In the genomic region with DNA sequence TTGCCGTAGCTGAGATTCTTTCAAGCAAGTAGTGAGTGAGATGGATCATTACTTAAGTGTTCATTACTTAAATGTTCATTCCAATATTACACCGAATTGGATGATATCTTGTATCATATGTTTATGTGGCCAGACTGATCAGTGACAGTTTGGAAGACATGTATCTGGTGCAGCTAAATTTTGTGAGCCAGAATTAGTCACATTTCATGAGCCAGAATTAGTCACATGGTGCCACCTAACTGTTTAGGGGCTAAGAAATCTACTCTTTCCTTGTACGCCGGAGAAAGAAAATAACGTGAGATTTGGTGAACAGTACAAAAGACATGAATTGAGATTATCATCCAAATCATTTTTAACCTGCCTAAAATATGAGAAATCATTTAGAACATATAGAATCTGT, we compare ENCODE assay signal across 17 cellular contexts.
DNase-seq lines count a peak whose midpoint lies in the region; ATAC-seq and TF ChIP-seq lines count a peak whose summit lies in the region.
"Had no signal": no experiment of that assay in that cellular context is flagged by ENCODE, and none has a peak within 500 bp of the region (broad histone marks: within the 10 kb centered on the region; RNA-seq: fewer than 3 reads in every experiment).

No MANE protein-coding gene starts in this region.

- peak overlapping the region; percentile 58 to 74 (median 63) for H3K27ac Mint-ChIP-seq in nephron
- no peak overlapping the region for H3K27ac Mint-ChIP-seq in activated naive CD4-positive, alpha-beta T cell treated with anti-CD3 and anti-CD28 coated beads, Interleukin-2, amount 10 ng/mL, durations not matched to agents 7 days and 5 days
- H3K27ac Mint-ChIP-seq: activated CD4-positive, alpha-beta memory T cell treated with anti-CD3 and anti-CD28 coated beads, Interleukin-2, amount 10 ng/mL, durations not matched to agents 7 days and 5 days; activated T-helper 2 cell treated with anti-CD3 and anti-CD28 coated beads, Interferon-gamma antibody, Interleukin-2, Interleukin-4, amounts not matched to agents 10 μg/mL and 5 μg/mL and 100 μg/mL, durations not matched to agents 14 hours and 24 hours and 36 hours; effector memory CD8-positive, alpha-beta T cell had no signal

- no peak overlapping the region for H3K27ac ChIP-seq in aorta (ENCODE audit: low read depth in 1 of 2, low read length in 2 of 2)
- H3K27ac ChIP-seq: A549, SJSA1 had no signal

- H3K4me3 Mint-ChIP-seq in nephron: peak overlapping the region in 1 of 3 experiments; percentile 5
- H3K4me3 Mint-ChIP-seq in activated naive CD4-positive, alpha-beta T cell treated with anti-CD3 and anti-CD28 coated beads, Interleukin-2, amount 10 ng/mL, durations not matched to agents 7 days and 5 days: no peak overlapping the region
- H3K4me3 Mint-ChIP-seq: activated CD4-positive, alpha-beta memory T cell treated with anti-CD3 and anti-CD28 coated beads, Interleukin-2, amount 10 ng/mL, durations not matched to agents 7 days and 5 days; effector memory CD8-positive, alpha-beta T cell had no signal

- peaks cover 33% of the 10 kb centered on the region for H3K4me1 Mint-ChIP-seq in nephron
- no peaks in the 10 kb centered on the region for H3K4me1 Mint-ChIP-seq in activated naive CD4-positive, alpha-beta T cell treated with anti-CD3 and anti-CD28 coated beads, Interleukin-2, amount 10 ng/mL, durations not matched to agents 7 days and 5 days
- H3K4me1 Mint-ChIP-seq: activated CD4-positive, alpha-beta memory T cell treated with anti-CD3 and anti-CD28 coated beads, Interleukin-2, amount 10 ng/mL, durations not matched to agents 7 days and 5 days had no signal

- H3K4me3 ChIP-seq in aorta (ENCODE audit: low read length in 2 of 2): no peak overlapping the region
- H3K4me3 ChIP-seq: A549, SJSA1 had no signal

- H3K9me3 Mint-ChIP-seq in nephron: no peaks in the 10 kb centered on the region
- H3K9me3 Mint-ChIP-seq in activated naive CD4-positive, alpha-beta T cell treated with anti-CD3 and anti-CD28 coated beads, Interleukin-2, amount 10 ng/mL, durations not matched to agents 7 days and 5 days: no peaks in the 10 kb centered on the region
- H3K9me3 Mint-ChIP-seq: activated CD4-positive, alpha-beta memory T cell treated with anti-CD3 and anti-CD28 coated beads, Interleukin-2, amount 10 ng/mL, durations not matched to agents 7 days and 5 days; activated T-helper 2 cell treated with anti-CD3 and anti-CD28 coated beads, Interferon-gamma antibody, Interleukin-2, Interleukin-4, amounts not matched to agents 10 μg/mL and 5 μg/mL and 100 μg/mL, durations not matched to agents 14 hours and 24 hours and 36 hours; effector memory CD8-positive, alpha-beta T cell had no signal

- DNase-seq in Right ventricle myocardium superior (no peak), cardiac septum (ENCODE audit: low spot score) (no peak), cerebellum (ENCODE audit: low spot score) (peak; percentile 39), aorta (no peak)
- DNase-seq in activated naive CD4-positive, alpha-beta T cell treated with anti-CD3 and anti-CD28 coated beads, Interleukin-2, amount 10 ng/mL, durations not matched to agents 7 days and 5 days: no peak
- DNase-seq: activated CD4-positive, alpha-beta memory T cell treated with anti-CD3 and anti-CD28 coated beads, Interleukin-2, amount 10 ng/mL, durations not matched to agents 7 days and 5 days; COR-L47; effector memory CD8-positive, alpha-beta T cell; MV-4-11; stimulated activated CD4-positive, alpha-beta T cell treated with anti-CD3 and anti-CD28 coated beads, Interleukin-2, amount 100 ng/mL, for 24 hours; stimulated activated CD8-positive, alpha-beta memory T cell treated with anti-CD3 and anti-CD28 coated beads, Interleukin-4, amount 100 ng/mL, for 48 hours had no signal

- H3K27me3 Mint-ChIP-seq in nephron (ENCODE audit: low read depth): no peaks in the 10 kb centered on the region
- no peaks in the 10 kb centered on the region for H3K27me3 Mint-ChIP-seq in activated naive CD4-positive, alpha-beta T cell treated with anti-CD3 and anti-CD28 coated beads, Interleukin-2, amount 10 ng/mL, durations not matched to agents 7 days and 5 days
- H3K27me3 Mint-ChIP-seq: activated CD4-positive, alpha-beta memory T cell treated with anti-CD3 and anti-CD28 coated beads, Interleukin-2, amount 10 ng/mL, durations not matched to agents 7 days and 5 days; effector memory CD8-positive, alpha-beta T cell had no signal

- CTCF ChIA-PET in activated naive CD4-positive, alpha-beta T cell treated with anti-CD3 and anti-CD28 coated beads, Interleukin-2, amount 10 ng/mL, durations not matched to agents 7 days and 5 days (lab: Charles Lee): no interaction called here

- no peaks in the 10 kb centered on the region for H3K36me3 Mint-ChIP-seq in nephron (ENCODE audit: low read depth)
- no peaks in the 10 kb centered on the region for H3K36me3 Mint-ChIP-seq in activated naive CD4-positive, alpha-beta T cell treated with anti-CD3 and anti-CD28 coated beads, Interleukin-2, amount 10 ng/mL, durations not matched to agents 7 days and 5 days

- no peaks in the 10 kb centered on the region for H3K27me3 ChIP-seq in aorta (ENCODE audit: control insufficient read depth in 1 of 2, insufficient read depth in 2 of 2, low read length in 1 of 2)
- H3K27me3 ChIP-seq: SJSA1 had no signal

- intact Hi-C loops in Right ventricle myocardium superior (cut with DNase I): no loop called here
- intact Hi-C loops in cardiac septum (cut with DNase I): loop anchor here (10.0 kb wide), 1 partner anchor 339 kb away; no protein-coding TSS in a partner anchor
- intact Hi-C loops in aorta (cut with DNase I): loop anchor here in 1 of 2 donors (10.0 kb wide), 1 partner anchor 1179 kb away; no protein-coding TSS in a partner anchor

- ATAC-seq in Right ventricle myocardium superior (ENCODE audit: poor library complexity): peak; percentile 54
- peak; percentile 21 for ATAC-seq in aorta (ENCODE audit: low FRiP score)
- no peak for ATAC-seq in HG02642 (IDR thresholded peaks at IDR 0.05; ENCODE audit: poor library complexity, unreplicated experiment)
- no peak for ATAC-seq in SK-N-SH treated with all-trans-retinoic acid at 6 μM for 48 hours
- ATAC-seq: A549; effector memory CD8-positive, alpha-beta T cell had no signal

- no peaks in the 10 kb centered on the region for H3K9me3 ChIP-seq in aorta (ENCODE audit: control insufficient read depth, low read length)
- H3K9me3 ChIP-seq: A549, SJSA1 had no signal

- no peaks in the 10 kb centered on the region for H3K4me1 ChIP-seq in aorta (ENCODE audit: control insufficient read depth in 1 of 2, insufficient read depth in 2 of 2, low read length in 2 of 2)
- H3K4me1 ChIP-seq: SJSA1 had no signal

- TF ChIP-seq CTCF in nephron (IDR thresholded peaks at IDR 0.05; ENCODE audit: unreplicated experiment in 3 of 3): no peak

- no peaks in the 10 kb centered on the region for H3K36me3 ChIP-seq in aorta (ENCODE audit: control insufficient read depth in 1 of 2, insufficient read depth in 2 of 2, low read length in 1 of 2)
- H3K36me3 ChIP-seq: SJSA1 had no signal

- WGBS in aorta, 2 donors: 67 to 72% methylated on average over 5 of the region's 5 CpGs

TF ChIP-seq in SK-N-SH treated with all-trans-retinoic acid at 6 μM for 48 hours, 23 proteins besides CTCF, POLR2A, EP300 and RAD21:
- TF ChIP-seq SNAI2 (CRISPR knock-in tag; IDR thresholded peaks at IDR 0.05): no peak
- no peak for TF ChIP-seq ZC3H10 (CRISPR knock-in tag; IDR thresholded peaks at IDR 0.05)
- no peak for TF ChIP-seq TSHZ2 (CRISPR knock-in tag; IDR thresholded peaks at IDR 0.05)
- TF ChIP-seq ZNF70 (CRISPR knock-in tag; IDR thresholded peaks at IDR 0.05): no peak

Comparison
In these comparisons a context has a peak if more than half of its experiments do, and no peak if none do; other contexts are left out.
1. ATAC-seq: peak in Right ventricle myocardium superior (single experiment) and aorta (single experiment); none in HG02642 (single experiment) and SK-N-SH treated with all-trans-retinoic acid at 6 μM for 48 hours (single experiment).